Comparison of ENCODE assay signal across 1 cellular context in the genomic region with DNA sequence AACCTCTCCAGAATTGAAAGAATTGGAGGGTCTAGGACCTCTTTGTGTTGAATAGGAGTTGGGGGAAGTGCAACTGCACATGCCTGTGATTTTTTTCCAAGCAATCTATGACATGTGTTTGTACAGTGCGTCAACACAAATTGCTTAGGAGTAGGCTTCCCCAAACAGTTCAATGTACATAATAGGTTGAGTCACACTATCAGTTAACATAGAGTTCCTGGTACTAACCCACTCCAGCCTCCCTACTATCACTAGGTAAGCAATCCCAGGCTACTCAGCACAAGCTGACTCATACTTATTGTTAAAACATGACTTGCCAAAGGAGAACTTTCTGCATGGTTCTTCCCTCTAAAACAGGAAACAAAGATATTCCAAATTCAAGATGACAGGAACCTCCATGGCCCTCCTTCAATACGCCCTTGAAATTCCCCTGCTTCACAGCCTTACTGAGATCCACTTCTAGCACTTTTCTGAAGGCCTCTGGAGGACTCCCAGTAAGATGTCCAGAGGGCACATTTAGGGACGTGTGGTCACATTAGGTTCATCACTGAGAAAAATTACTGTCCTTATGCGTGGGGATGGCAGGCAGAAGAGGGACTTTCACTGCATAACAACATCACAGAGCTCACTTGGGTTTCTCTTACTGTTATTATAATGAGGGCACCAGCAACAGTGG.
TF ChIP-seq lines count a peak whose summit lies in the region.

No MANE protein-coding gene starts in this region.

TF ChIP-seq in K562, 482 proteins besides CTCF, POLR2A, EP300 and RAD21 (continued from another document and continues in another):
- TF ChIP-seq ZNF644 (tag; IDR thresholded peaks at IDR 0.05; ENCODE audit: low read depth) (no peak), STAG1 (CRISPR knock-in tag; IDR thresholded peaks at IDR 0.05; ENCODE audit: borderline replicate concordance) (no peak), ZSCAN32 (CRISPR knock-in tag; IDR thresholded peaks at IDR 0.05) (no peak), POLR2H (tag; IDR thresholded peaks at IDR 0.05; ENCODE audit: low read depth) (no peak), CREB1 (IDR thresholded peaks at IDR 0.05) (no peak), CREB1 (CRISPR knock-in tag; IDR thresholded peaks at IDR 0.05) (no peak), TRIM24 (IDR thresholded peaks at IDR 0.05) (no peak), CHD2 (IDR thresholded peaks at IDR 0.05; ENCODE audit: low read depth, low read length) (no peak), FOXA3 (CRISPR knock-in tag; conservative IDR thresholded peaks at IDR 0.05 in 1 of 2, IDR thresholded peaks at IDR 0.05 in 1 of 2) (0 out of 4 replicates have a peak, but pooled peaks of 1 of the 2 experiments have one; percentile 26), NUFIP1 (IDR thresholded peaks at IDR 0.05; ENCODE audit: partially characterized antibody) (no peak), RFX7 (CRISPR knock-in tag; IDR thresholded peaks at IDR 0.05) (no peak), KLF13 (tag; IDR thresholded peaks at IDR 0.05; ENCODE audit: borderline replicate concordance, low read depth) (no peak), PCBP2 (IDR thresholded peaks at IDR 0.05; ENCODE audit: low read depth, low read length, poor library complexity, severe bottlenecking) (no peak), SMARCA5 (IDR thresholded peaks at IDR 0.05) (no peak), HMG20A (CRISPR knock-in tag; conservative IDR thresholded peaks at IDR 0.05) (no peak), OTX1 (CRISPR knock-in tag; IDR thresholded peaks at IDR 0.05) (no peak), POLR2B (IDR thresholded peaks at IDR 0.05; ENCODE audit: low read depth, partially characterized antibody) (no peak), COPS2 (conservative IDR thresholded peaks at IDR 0.05) (no peak), RNF2 (IDR thresholded peaks at IDR 0.05) (no peak), TEAD1 (CRISPR knock-in tag; IDR thresholded peaks at IDR 0.05) (no peak), HEY1 (CRISPR knock-in tag; IDR thresholded peaks at IDR 0.05; ENCODE audit: borderline replicate concordance) (no peak), ZFP36 (IDR thresholded peaks at IDR 0.05; ENCODE audit: low read depth, low read length, partially characterized antibody) (no peak), SMARCA4 (IDR thresholded peaks at IDR 0.05) (peak; percentile 26; the same call in 1 of the 2 replicates)
- TF ChIP-seq, protein P1, sequence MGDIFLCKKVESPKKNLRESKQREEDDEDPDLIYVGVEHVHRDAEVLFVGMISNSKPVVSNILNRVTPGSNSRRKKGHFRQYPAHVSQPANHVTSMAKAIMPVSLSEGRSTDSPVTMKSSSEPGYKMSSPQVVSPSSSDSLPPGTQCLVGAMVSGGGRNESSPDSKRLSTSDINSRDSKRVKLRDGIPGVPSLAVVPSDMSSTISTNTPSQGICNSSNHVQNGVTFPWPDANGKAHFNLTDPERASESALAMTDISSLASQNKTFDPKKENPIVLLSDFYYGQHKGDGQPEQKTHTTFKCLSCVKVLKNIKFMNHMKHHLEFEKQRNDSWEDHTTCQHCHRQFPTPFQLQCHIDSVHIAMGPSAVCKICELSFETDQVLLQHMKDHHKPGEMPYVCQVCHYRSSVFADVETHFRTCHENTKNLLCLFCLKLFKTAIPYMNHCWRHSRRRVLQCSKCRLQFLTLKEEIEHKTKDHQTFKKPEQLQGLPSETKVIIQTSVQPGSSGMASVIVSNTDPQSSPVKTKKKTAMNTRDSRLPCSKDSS (IDR thresholded peaks at IDR 0.05; ENCODE audit: low read depth, partially characterized antibody): no peak
- TF ChIP-seq, protein P2, sequence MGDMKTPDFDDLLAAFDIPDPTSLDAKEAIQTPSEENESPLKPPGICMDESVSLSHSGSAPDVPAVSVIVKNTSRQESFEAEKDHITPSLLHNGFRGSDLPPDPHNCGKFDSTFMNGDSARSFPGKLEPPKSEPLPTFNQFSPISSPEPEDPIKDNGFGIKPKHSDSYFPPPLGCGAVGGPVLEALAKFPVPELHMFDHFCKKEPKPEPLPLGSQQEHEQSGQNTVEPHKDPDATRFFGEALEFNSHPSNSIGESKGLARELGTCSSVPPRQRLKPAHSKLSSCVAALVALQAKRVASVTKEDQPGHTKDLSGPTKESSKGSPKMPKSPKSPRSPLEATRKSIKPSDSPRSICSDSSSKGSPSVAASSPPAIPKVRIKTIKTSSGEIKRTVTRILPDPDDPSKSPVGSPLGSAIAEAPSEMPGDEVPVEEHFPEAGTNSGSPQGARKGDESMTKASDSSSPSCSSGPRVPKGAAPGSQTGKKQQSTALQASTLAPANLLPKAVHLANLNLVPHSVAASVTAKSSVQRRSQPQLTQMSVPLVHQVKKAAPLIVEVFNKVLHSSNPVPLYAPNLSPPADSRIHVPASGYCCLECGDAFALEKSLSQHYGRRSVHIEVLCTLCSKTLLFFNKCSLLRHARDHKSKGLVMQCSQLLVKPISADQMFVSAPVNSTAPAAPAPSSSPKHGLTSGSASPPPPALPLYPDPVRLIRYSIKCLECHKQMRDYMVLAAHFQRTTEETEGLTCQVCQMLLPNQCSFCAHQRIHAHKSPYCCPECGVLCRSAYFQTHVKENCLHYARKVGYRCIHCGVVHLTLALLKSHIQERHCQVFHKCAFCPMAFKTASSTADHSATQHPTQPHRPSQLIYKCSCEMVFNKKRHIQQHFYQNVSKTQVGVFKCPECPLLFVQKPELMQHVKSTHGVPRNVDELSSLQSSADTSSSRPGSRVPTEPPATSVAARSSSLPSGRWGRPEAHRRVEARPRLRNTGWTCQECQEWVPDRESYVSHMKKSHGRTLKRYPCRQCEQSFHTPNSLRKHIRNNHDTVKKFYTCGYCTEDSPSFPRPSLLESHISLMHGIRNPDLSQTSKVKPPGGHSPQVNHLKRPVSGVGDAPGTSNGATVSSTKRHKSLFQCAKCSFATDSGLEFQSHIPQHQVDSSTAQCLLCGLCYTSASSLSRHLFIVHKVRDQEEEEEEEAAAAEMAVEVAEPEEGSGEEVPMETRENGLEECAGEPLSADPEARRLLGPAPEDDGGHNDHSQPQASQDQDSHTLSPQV (IDR thresholded peaks at IDR 0.05): no peak
- TF ChIP-seq, protein P3, sequence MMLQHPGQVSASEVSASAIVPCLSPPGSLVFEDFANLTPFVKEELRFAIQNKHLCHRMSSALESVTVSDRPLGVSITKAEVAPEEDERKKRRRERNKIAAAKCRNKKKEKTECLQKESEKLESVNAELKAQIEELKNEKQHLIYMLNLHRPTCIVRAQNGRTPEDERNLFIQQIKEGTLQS (IDR thresholded peaks at IDR 0.05): peak; percentile 79
- TF ChIP-seq, protein P3 (CRISPR knock-in tag; conservative IDR thresholded peaks at IDR 0.05): no peak
- TF ChIP-seq, protein P4, sequence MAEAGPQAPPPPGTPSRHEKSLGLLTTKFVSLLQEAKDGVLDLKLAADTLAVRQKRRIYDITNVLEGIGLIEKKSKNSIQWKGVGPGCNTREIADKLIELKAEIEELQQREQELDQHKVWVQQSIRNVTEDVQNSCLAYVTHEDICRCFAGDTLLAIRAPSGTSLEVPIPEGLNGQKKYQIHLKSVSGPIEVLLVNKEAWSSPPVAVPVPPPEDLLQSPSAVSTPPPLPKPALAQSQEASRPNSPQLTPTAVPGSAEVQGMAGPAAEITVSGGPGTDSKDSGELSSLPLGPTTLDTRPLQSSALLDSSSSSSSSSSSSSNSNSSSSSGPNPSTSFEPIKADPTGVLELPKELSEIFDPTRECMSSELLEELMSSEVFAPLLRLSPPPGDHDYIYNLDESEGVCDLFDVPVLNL (CRISPR knock-in tag; IDR thresholded peaks at IDR 0.05; ENCODE audit: low read depth): no peak
- TF ChIP-seq, protein P5, sequence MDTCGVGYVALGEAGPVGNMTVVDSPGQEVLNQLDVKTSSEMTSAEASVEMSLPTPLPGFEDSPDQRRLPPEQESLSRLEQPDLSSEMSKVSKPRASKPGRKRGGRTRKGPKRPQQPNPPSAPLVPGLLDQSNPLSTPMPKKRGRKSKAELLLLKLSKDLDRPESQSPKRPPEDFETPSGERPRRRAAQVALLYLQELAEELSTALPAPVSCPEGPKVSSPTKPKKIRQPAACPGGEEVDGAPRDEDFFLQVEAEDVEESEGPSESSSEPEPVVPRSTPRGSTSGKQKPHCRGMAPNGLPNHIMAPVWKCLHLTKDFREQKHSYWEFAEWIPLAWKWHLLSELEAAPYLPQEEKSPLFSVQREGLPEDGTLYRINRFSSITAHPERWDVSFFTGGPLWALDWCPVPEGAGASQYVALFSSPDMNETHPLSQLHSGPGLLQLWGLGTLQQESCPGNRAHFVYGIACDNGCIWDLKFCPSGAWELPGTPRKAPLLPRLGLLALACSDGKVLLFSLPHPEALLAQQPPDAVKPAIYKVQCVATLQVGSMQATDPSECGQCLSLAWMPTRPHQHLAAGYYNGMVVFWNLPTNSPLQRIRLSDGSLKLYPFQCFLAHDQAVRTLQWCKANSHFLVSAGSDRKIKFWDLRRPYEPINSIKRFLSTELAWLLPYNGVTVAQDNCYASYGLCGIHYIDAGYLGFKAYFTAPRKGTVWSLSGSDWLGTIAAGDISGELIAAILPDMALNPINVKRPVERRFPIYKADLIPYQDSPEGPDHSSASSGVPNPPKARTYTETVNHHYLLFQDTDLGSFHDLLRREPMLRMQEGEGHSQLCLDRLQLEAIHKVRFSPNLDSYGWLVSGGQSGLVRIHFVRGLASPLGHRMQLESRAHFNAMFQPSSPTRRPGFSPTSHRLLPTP (IDR thresholded peaks at IDR 0.05; ENCODE audit: borderline replicate concordance, extremely low read depth, insufficient read length): no peak
- TF ChIP-seq, protein P6, sequence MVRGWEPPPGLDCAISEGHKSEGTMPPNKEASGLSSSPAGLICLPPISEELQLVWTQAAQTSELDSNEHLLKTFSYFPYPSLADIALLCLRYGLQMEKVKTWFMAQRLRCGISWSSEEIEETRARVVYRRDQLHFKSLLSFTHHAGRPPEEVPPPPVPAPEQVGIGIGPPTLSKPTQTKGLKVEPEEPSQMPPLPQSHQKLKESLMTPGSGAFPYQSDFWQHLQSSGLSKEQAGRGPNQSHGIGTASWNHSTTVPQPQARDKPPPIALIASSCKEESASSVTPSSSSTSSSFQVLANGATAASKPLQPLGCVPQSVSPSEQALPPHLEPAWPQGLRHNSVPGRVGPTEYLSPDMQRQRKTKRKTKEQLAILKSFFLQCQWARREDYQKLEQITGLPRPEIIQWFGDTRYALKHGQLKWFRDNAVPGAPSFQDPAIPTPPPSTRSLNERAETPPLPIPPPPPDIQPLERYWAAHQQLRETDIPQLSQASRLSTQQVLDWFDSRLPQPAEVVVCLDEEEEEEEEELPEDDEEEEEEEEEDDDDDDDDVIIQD (CRISPR knock-in tag; IDR thresholded peaks at IDR 0.05): no peak
- TF ChIP-seq, protein P7, sequence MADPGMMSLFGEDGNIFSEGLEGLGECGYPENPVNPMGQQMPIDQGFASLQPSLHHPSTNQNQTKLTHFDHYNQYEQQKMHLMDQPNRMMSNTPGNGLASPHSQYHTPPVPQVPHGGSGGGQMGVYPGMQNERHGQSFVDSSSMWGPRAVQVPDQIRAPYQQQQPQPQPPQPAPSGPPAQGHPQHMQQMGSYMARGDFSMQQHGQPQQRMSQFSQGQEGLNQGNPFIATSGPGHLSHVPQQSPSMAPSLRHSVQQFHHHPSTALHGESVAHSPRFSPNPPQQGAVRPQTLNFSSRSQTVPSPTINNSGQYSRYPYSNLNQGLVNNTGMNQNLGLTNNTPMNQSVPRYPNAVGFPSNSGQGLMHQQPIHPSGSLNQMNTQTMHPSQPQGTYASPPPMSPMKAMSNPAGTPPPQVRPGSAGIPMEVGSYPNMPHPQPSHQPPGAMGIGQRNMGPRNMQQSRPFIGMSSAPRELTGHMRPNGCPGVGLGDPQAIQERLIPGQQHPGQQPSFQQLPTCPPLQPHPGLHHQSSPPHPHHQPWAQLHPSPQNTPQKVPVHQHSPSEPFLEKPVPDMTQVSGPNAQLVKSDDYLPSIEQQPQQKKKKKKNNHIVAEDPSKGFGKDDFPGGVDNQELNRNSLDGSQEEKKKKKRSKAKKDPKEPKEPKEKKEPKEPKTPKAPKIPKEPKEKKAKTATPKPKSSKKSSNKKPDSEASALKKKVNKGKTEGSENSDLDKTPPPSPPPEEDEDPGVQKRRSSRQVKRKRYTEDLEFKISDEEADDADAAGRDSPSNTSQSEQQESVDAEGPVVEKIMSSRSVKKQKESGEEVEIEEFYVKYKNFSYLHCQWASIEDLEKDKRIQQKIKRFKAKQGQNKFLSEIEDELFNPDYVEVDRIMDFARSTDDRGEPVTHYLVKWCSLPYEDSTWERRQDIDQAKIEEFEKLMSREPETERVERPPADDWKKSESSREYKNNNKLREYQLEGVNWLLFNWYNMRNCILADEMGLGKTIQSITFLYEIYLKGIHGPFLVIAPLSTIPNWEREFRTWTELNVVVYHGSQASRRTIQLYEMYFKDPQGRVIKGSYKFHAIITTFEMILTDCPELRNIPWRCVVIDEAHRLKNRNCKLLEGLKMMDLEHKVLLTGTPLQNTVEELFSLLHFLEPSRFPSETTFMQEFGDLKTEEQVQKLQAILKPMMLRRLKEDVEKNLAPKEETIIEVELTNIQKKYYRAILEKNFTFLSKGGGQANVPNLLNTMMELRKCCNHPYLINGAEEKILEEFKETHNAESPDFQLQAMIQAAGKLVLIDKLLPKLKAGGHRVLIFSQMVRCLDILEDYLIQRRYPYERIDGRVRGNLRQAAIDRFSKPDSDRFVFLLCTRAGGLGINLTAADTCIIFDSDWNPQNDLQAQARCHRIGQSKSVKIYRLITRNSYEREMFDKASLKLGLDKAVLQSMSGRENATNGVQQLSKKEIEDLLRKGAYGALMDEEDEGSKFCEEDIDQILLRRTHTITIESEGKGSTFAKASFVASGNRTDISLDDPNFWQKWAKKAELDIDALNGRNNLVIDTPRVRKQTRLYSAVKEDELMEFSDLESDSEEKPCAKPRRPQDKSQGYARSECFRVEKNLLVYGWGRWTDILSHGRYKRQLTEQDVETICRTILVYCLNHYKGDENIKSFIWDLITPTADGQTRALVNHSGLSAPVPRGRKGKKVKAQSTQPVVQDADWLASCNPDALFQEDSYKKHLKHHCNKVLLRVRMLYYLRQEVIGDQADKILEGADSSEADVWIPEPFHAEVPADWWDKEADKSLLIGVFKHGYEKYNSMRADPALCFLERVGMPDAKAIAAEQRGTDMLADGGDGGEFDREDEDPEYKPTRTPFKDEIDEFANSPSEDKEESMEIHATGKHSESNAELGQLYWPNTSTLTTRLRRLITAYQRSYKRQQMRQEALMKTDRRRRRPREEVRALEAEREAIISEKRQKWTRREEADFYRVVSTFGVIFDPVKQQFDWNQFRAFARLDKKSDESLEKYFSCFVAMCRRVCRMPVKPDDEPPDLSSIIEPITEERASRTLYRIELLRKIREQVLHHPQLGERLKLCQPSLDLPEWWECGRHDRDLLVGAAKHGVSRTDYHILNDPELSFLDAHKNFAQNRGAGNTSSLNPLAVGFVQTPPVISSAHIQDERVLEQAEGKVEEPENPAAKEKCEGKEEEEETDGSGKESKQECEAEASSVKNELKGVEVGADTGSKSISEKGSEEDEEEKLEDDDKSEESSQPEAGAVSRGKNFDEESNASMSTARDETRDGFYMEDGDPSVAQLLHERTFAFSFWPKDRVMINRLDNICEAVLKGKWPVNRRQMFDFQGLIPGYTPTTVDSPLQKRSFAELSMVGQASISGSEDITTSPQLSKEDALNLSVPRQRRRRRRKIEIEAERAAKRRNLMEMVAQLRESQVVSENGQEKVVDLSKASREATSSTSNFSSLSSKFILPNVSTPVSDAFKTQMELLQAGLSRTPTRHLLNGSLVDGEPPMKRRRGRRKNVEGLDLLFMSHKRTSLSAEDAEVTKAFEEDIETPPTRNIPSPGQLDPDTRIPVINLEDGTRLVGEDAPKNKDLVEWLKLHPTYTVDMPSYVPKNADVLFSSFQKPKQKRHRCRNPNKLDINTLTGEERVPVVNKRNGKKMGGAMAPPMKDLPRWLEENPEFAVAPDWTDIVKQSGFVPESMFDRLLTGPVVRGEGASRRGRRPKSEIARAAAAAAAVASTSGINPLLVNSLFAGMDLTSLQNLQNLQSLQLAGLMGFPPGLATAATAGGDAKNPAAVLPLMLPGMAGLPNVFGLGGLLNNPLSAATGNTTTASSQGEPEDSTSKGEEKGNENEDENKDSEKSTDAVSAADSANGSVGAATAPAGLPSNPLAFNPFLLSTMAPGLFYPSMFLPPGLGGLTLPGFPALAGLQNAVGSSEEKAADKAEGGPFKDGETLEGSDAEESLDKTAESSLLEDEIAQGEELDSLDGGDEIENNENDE (IDR thresholded peaks at IDR 0.05; ENCODE audit: low read depth, low read length): no peak
